1 cellular context compared by ENCODE assay signal in genomic region chr5:150000261-150000989, GRCh38.
TF ChIP-seq lines count a peak whose summit lies in the region.

Gene HMGXB3, plus strand, starts transcription at chr5:150000739. Its CDS starts 4,114 bp downstream, at chr5:150004853.
Gene TIGD6, minus strand, starts transcription at chr5:150000654. Its CDS starts 4,306 bp downstream, at chr5:149996348.

TF ChIP-seq in IMR-90, 13 proteins besides CTCF, POLR2A, EP300 and RAD21 (continued from another document):
- TF ChIP-seq MAZ (IDR thresholded peaks at IDR 0.05; ENCODE audit: borderline replicate concordance, low read depth, low read length) (peak; percentile 53; the same call in 1 of the 2 replicates), MXI1 (IDR thresholded peaks at IDR 0.05; ENCODE audit: borderline replicate concordance, low read depth, low read length) (0 out of 2 replicates have a peak, but pooled peaks have one; percentile 64), USF2 (IDR thresholded peaks at IDR 0.05; ENCODE audit: low read depth, low read length) (peak; percentile 95)
